In genomic region chr6:100923481-100923880, GRCh38 we compare ENCODE assay signal across 21 cellular contexts. TPM values are rescaled to one million over a fixed set of nuclear protein-coding genes. Genes with fewer than 3 reads are reported as not detected.
A peak's percentile ranks its signal among the peaks of the same experiment; 100 is the strongest.
DNase-seq lines count a peak whose midpoint lies in the region; ATAC-seq and TF ChIP-seq lines count a peak whose summit lies in the region.
"Had no signal": no experiment of that assay in that cellular context is flagged by ENCODE, and none has a peak within 500 bp of the region (broad histone marks: within the 10 kb centered on the region; RNA-seq: fewer than 3 reads in every experiment).

No MANE protein-coding gene starts in this region.

- H3K23ac ChIP-seq in mesenchymal stem cell (ENCODE audit: low read length in 2 of 2): no peak overlapping the region

- no peak overlapping the region for H3K4me2 ChIP-seq in mesenchymal stem cell (ENCODE audit: low read length, poor library complexity, severe bottlenecking)
- H3K4me2 ChIP-seq: A549; BLaER1 treated with 17β-estradiol and CSF1 and Interleukin-3, amounts not matched to agents 10 nM and 100 nM had no signal

- no peaks in the 10 kb centered on the region for H3K36me3 Mint-ChIP-seq in stimulated activated effector memory CD8-positive, alpha-beta T cell treated with anti-CD3 and anti-CD28 coated beads, Interleukin-12 subunit alpha, Interleukin-12 subunit beta, amount 100 ng/mL, for 72 hours
- H3K36me3 Mint-ChIP-seq: CD14-positive monocyte; CD4-positive, alpha-beta memory T cell; CD4-positive, CD25-positive, alpha-beta regulatory T cell; CD8-positive, alpha-beta memory T cell had no signal

- no peak overlapping the region for H4K91ac ChIP-seq in mesenchymal stem cell (ENCODE audit: low read length)

- TF ChIP-seq CTCF in C4-2B (conservative IDR thresholded peaks at IDR 0.05): no peak

- no peak overlapping the region for H2BK120ac ChIP-seq in mesenchymal stem cell (ENCODE audit: low read depth, low read length)

- H3K27me3 ChIP-seq in adipocyte (replicated peaks; ENCODE audit: control insufficient read depth, insufficient read depth, low read length) (no peaks in the 10 kb centered on the region), mesenchymal stem cell (ENCODE audit: control insufficient read depth in 1 of 2, insufficient read depth in 1 of 2, low read length in 2 of 2) (no peaks in the 10 kb centered on the region)
- H3K27me3 ChIP-seq: BLaER1 treated with 17β-estradiol and CSF1 and Interleukin-3, amounts not matched to agents 10 nM and 100 nM had no signal

- H3K4me3 ChIP-seq in adipocyte (ENCODE audit: low read length) (no peak overlapping the region), mesenchymal stem cell (ENCODE audit: insufficient read depth in 1 of 2, low read depth in 1 of 2, low read length in 2 of 2) (no peak overlapping the region)
- H3K4me3 ChIP-seq: A549; BLaER1 treated with 17β-estradiol and CSF1 and Interleukin-3, amounts not matched to agents 10 nM and 100 nM had no signal

- H2AK5ac ChIP-seq in mesenchymal stem cell (ENCODE audit: low read length, severe bottlenecking): no peak overlapping the region

- no peak overlapping the region for H3K14ac ChIP-seq in mesenchymal stem cell (ENCODE audit: low read length in 2 of 2)

- no peak overlapping the region for H3K18ac ChIP-seq in mesenchymal stem cell (ENCODE audit: low read depth in 1 of 2, low read length in 2 of 2)

- H3K4me3 Mint-ChIP-seq in stimulated activated effector memory CD8-positive, alpha-beta T cell treated with anti-CD3 and anti-CD28 coated beads, Interleukin-12 subunit alpha, Interleukin-12 subunit beta, amount 100 ng/mL, for 72 hours: no peak overlapping the region
- H3K4me3 Mint-ChIP-seq: B cell; CD14-positive monocyte; CD4-positive, alpha-beta memory T cell; CD4-positive, CD25-positive, alpha-beta regulatory T cell; CD8-positive, alpha-beta memory T cell had no signal

- H3K9me3 Mint-ChIP-seq in stimulated activated effector memory CD8-positive, alpha-beta T cell treated with anti-CD3 and anti-CD28 coated beads, Interleukin-12 subunit alpha, Interleukin-12 subunit beta, amount 100 ng/mL, for 72 hours: no peaks in the 10 kb centered on the region

- H3K9me3 ChIP-seq in adipocyte (ENCODE audit: control insufficient read depth, low read length): no peaks in the 10 kb centered on the region
- peaks cover 1% of the 10 kb centered on the region for H3K9me3 ChIP-seq in mesenchymal stem cell (ENCODE audit: control insufficient read depth, low read length)
- H3K9me3 ChIP-seq: A549; BLaER1 treated with 17β-estradiol and CSF1 and Interleukin-3, amounts not matched to agents 10 nM and 100 nM had no signal

- no peaks in the 10 kb centered on the region for H3K4me1 Mint-ChIP-seq in stimulated activated effector memory CD8-positive, alpha-beta T cell treated with anti-CD3 and anti-CD28 coated beads, Interleukin-12 subunit alpha, Interleukin-12 subunit beta, amount 100 ng/mL, for 72 hours
- H3K4me1 Mint-ChIP-seq: B cell; CD14-positive monocyte; CD4-positive, alpha-beta memory T cell; CD4-positive, CD25-positive, alpha-beta regulatory T cell; CD8-positive, alpha-beta memory T cell had no signal

- H3K4ac ChIP-seq in mesenchymal stem cell (ENCODE audit: low read depth in 1 of 2, low read length in 2 of 2): no peak overlapping the region

- H3K9ac ChIP-seq in adipocyte (ENCODE audit: low read length): no peak overlapping the region
- H3K9ac ChIP-seq in mesenchymal stem cell (ENCODE audit: low read length): no peak overlapping the region
- H3K9ac ChIP-seq: BLaER1 treated with 17β-estradiol and CSF1 and Interleukin-3, amounts not matched to agents 10 nM and 100 nM had no signal

- H3K36me3 ChIP-seq in adipocyte (ENCODE audit: control insufficient read depth, insufficient read depth, low read length, severe bottlenecking): no peaks in the 10 kb centered on the region
- H3K36me3 ChIP-seq in mesenchymal stem cell (ENCODE audit: control insufficient read depth in 1 of 2, insufficient read depth in 2 of 2, low read depth in 1 of 2, low read length in 2 of 2): no peaks in the 10 kb centered on the region
- H3K36me3 ChIP-seq: BLaER1 treated with 17β-estradiol and CSF1 and Interleukin-3, amounts not matched to agents 10 nM and 100 nM had no signal

- WGBS in mesenchymal stem cell: no CpG with 5 or more reads among the region's 1 CpG

- no peak overlapping the region for H2BK15ac ChIP-seq in mesenchymal stem cell (ENCODE audit: low read depth, poor library complexity, severe bottlenecking)

- no peak overlapping the region for H2BK5ac ChIP-seq in mesenchymal stem cell (ENCODE audit: low read depth, low read length, poor library complexity, severe bottlenecking)

- H3K27ac Mint-ChIP-seq in stimulated activated effector memory CD8-positive, alpha-beta T cell treated with anti-CD3 and anti-CD28 coated beads, Interleukin-12 subunit alpha, Interleukin-12 subunit beta, amount 100 ng/mL, for 72 hours: no peak overlapping the region
- H3K27ac Mint-ChIP-seq: B cell; CD14-positive monocyte; CD4-positive, alpha-beta memory T cell; CD4-positive, CD25-positive, alpha-beta regulatory T cell; CD8-positive, alpha-beta memory T cell had no signal

- peak; percentile 3 for DNase-seq in EL
- DNase-seq in adipocyte (ENCODE audit: low read depth): peak; percentile 33
- peak; percentile 50 for DNase-seq in mesenchymal stem cell
- DNase-seq in hepatic stellate cell (ENCODE audit: low spot score): no peak
- no peak for DNase-seq in NCI-H69 (lab: John Stamatoyannopoulos, UW)
- DNase-seq in DMS114 treated with DMSO at 0.1 percent for 48 hours (lab: John Stamatoyannopoulos, UW; ENCODE audit: unreplicated experiment): no peak
- DNase-seq in stimulated activated effector memory CD8-positive, alpha-beta T cell treated with anti-CD3 and anti-CD28 coated beads, Interleukin-12 subunit alpha, Interleukin-12 subunit beta, amount 100 ng/mL, for 72 hours (ENCODE audit: low spot score in 2 of 2): no peak
- DNase-seq: AML-193; CD4-positive, alpha-beta memory T cell; CD4-positive, CD25-positive, alpha-beta regulatory T cell; CD8-positive, alpha-beta memory T cell; COR-L47; DMS 273 treated with DMSO at 0.1 percent for 48 hours; DMS79 treated with DMSO at 0.1 percent for 48 hours; GF-D8 had no signal

- H3K79me1 ChIP-seq in mesenchymal stem cell (replicated peaks; ENCODE audit: low read length, poor library complexity, severe bottlenecking): no peaks in the 10 kb centered on the region

- no peak overlapping the region for H2BK12ac ChIP-seq in mesenchymal stem cell (ENCODE audit: low read length in 2 of 2)

- no peak overlapping the region for H4K8ac ChIP-seq in mesenchymal stem cell (ENCODE audit: low read length)

- H3K27ac ChIP-seq in C4-2B (peak overlapping the region; percentile 53; the same call in 1 of the 2 replicates), mesenchymal stem cell (ENCODE audit: low read length, poor library complexity, severe bottlenecking) (no peak overlapping the region)
- H3K27ac ChIP-seq: 22Rv1; A549; BLaER1 treated with 17β-estradiol and CSF1 and Interleukin-3, amounts not matched to agents 10 nM and 100 nM had no signal

- H3K4me1 ChIP-seq in adipocyte (ENCODE audit: control insufficient read depth, insufficient read depth, low read length) (no peaks in the 10 kb centered on the region), mesenchymal stem cell (ENCODE audit: control insufficient read depth, insufficient read depth, low read depth, low read length) (no peaks in the 10 kb centered on the region)
- H3K4me1 ChIP-seq: A549; BLaER1 treated with 17β-estradiol and CSF1 and Interleukin-3, amounts not matched to agents 10 nM and 100 nM had no signal

- no peak for ATAC-seq in stimulated activated effector memory CD8-positive, alpha-beta T cell treated with anti-CD3 and anti-CD28 coated beads, Interleukin-12 subunit alpha, Interleukin-12 subunit beta, amount 100 ng/mL, for 72 hours
- ATAC-seq: A549 had no signal

- no peak overlapping the region for H2AFZ ChIP-seq in mesenchymal stem cell (ENCODE audit: low read depth, low read length)

RNA-seq across cellular contexts. Expression of gene ASCC3, which starts 42.4 kb away (rescaled TPM):
- 31.4 TPM for polyA plus RNA-seq in mesenchymal stem cell (2013, experiment 1 of 2)
- polyA plus RNA-seq in mesenchymal stem cell (2013, experiment 2 of 2): 31.2 TPM

Comparison
In these comparisons a context has a peak if more than half of its experiments do, and no peak if none do; other contexts are left out.
1. DNase-seq: peak in EL (single experiment), adipocyte (single experiment) and mesenchymal stem cell (single experiment); none in hepatic stellate cell (single experiment), NCI-H69 (single experiment), DMS114 treated with DMSO at 0.1 percent for 48 hours (single experiment) and stimulated activated effector memory CD8-positive, alpha-beta T cell treated with anti-CD3 and anti-CD28 coated beads, Interleukin-12 subunit alpha, Interleukin-12 subunit beta, amount 100 ng/mL, for 72 hours (0 of 2).